8 cellular contexts compared by ENCODE assay signal in genomic region chr14:73569185-73569957, GRCh38. TPM values are rescaled to one million over a fixed set of nuclear protein-coding genes. Genes with fewer than 3 reads are reported as not detected.
A peak's percentile ranks its signal among the peaks of the same experiment; 100 is the strongest.
DNase-seq lines count a peak whose midpoint lies in the region; ATAC-seq, FAIRE-seq and TF ChIP-seq lines count a peak whose summit lies in the region.
"Not testable (repeated sequence)": the region's sequence is repeated elsewhere in the genome, so short reads cannot be mapped to it uniquely, and the experiment has no call there.

Gene ACOT2, plus strand, starts transcription at chr14:73569213. Its CDS starts 28 bp downstream, at chr14:73569241.

- H3K9me3 Mint-ChIP-seq in activated naive CD4-positive, alpha-beta T cell treated with anti-CD3 and anti-CD28 coated beads, Interleukin-2, amount 10 ng/mL, durations not matched to agents 7 days and 5 days; neural progenitor cell; stimulated activated naive CD8-positive, alpha-beta T cell treated with anti-CD3 and anti-CD28 coated beads, Interleukin-15, amount 100 ng/mL, for 72 hours: not testable (repeated sequence)

- H3K9ac ChIP-seq in SK-N-SH, result peak within 1 kb of the TSS; percentile 91
- not testable (repeated sequence) for H3K9ac ChIP-seq in neural progenitor cell

- peaks cover 38% of the 10 kb centered on the region for H3K36me3 Mint-ChIP-seq in activated naive CD4-positive, alpha-beta T cell treated with anti-CD3 and anti-CD28 coated beads, Interleukin-2, amount 10 ng/mL, durations not matched to agents 7 days and 5 days
- H3K36me3 Mint-ChIP-seq in neural progenitor cell, result not testable (repeated sequence)

- H3K27ac ChIP-seq in SK-N-SH (ENCODE audit: low read depth in 2 of 2, low read length in 1 of 2), result peak within 1 kb of the TSS; percentile 70 to 88
- not testable (repeated sequence) for H3K27ac ChIP-seq in neural progenitor cell

- H3K4me2 ChIP-seq in SK-N-SH (peak within 1 kb of the TSS; percentile 74), neural progenitor cell (peak within 1 kb of the TSS; percentile 32)

- WGBS in SK-N-SH (ENCODE audit: low lambda C conversion rate), result 6% methylated on average over 15 of the region's 82 CpGs

- not testable (repeated sequence) for H3K27me3 Mint-ChIP-seq in activated naive CD4-positive, alpha-beta T cell treated with anti-CD3 and anti-CD28 coated beads, Interleukin-2, amount 10 ng/mL, durations not matched to agents 7 days and 5 days; stimulated activated naive CD8-positive, alpha-beta T cell treated with anti-CD3 and anti-CD28 coated beads, Interleukin-15, amount 100 ng/mL, for 72 hours
- H3K27me3 Mint-ChIP-seq in neural progenitor cell (ENCODE audit: insufficient read depth, low read depth), result peaks cover 14% of the 10 kb centered on the region

- H4K20me1 ChIP-seq in SK-N-SH (ENCODE audit: insufficient read depth); neural progenitor cell (ENCODE audit: low read depth): not testable (repeated sequence)

- H3K27ac Mint-ChIP-seq in activated naive CD4-positive, alpha-beta T cell treated with anti-CD3 and anti-CD28 coated beads, Interleukin-2, amount 10 ng/mL, durations not matched to agents 7 days and 5 days, result peak within 1 kb of the TSS; percentile 93
- H3K27ac Mint-ChIP-seq in neural progenitor cell, result peak within 1 kb of the TSS; percentile 50
- H3K27ac Mint-ChIP-seq in stimulated activated naive CD8-positive, alpha-beta T cell treated with anti-CD3 and anti-CD28 coated beads, Interleukin-15, amount 100 ng/mL, for 72 hours, result peak within 1 kb of the TSS; percentile 98 to 99

- POLR2A ChIA-PET in SK-N-SH (lab: Yijun Ruan, JAX), result interaction anchor here (0.6 to 2.2 kb wide), 10 partner anchors 10 to 104 kb away, joined by 3 to 8 read pairs (median 4); partner anchors contain the start of genes ACOT6 and RIOX1

- 0 out of 2 replicates have a peak, but pooled peaks have one; percentile 18 for TF ChIP-seq CTCF in SK-N-SH (IDR thresholded peaks at IDR 0.05)
- TF ChIP-seq CTCF in neural progenitor cell (IDR thresholded peaks at IDR 0.05), result not testable (repeated sequence)

- not testable (repeated sequence) for TF ChIP-seq EP300 in SK-N-SH (IDR thresholded peaks at IDR 0.05; ENCODE audit: borderline replicate concordance in 1 of 2, low read depth in 1 of 2, low read length in 1 of 2)

- H3K4me1 ChIP-seq in SK-N-SH (ENCODE audit: control insufficient read depth in 1 of 2, insufficient read depth in 2 of 2, low read depth in 1 of 2, low read length in 1 of 2), result peaks cover 5 to 12% of the 10 kb centered on the region in 2 experiments; a peak in 3 of 4 replicates
- H3K4me1 ChIP-seq in neural progenitor cell, result not testable (repeated sequence)

- peak; percentile 86 for ATAC-seq in stimulated activated naive CD8-positive, alpha-beta T cell treated with anti-CD3 and anti-CD28 coated beads, Interleukin-15, amount 100 ng/mL, for 72 hours

- CTCF ChIA-PET in SK-N-SH (lab: Yijun Ruan, JAX), result interaction anchor here (0.6 to 1.7 kb wide), 4 partner anchors 64 to 1181 kb away, joined by 3 to 7 read pairs (median 5); no protein-coding TSS in a partner anchor
- CTCF ChIA-PET in activated naive CD4-positive, alpha-beta T cell treated with anti-CD3 and anti-CD28 coated beads, Interleukin-2, amount 10 ng/mL, durations not matched to agents 7 days and 5 days (lab: Charles Lee), result interaction anchor here (0.7 to 3.0 kb wide), 10 partner anchors 42 to 160 kb away, joined by 3 to 48 read pairs (median 4); partner anchors contain the start of gene ACOT6

- H3K4me3 ChIP-seq in SK-N-SH (ENCODE audit: low read depth in 2 of 2, low read length in 1 of 2), result peak within 1 kb of the TSS; percentile 56 to 70
- peak within 1 kb of the TSS; percentile 9 for H3K4me3 ChIP-seq in neural progenitor cell

- H3K36me3 ChIP-seq in SK-N-SH (replicated peaks in 1 of 2; ENCODE audit: control insufficient read depth in 1 of 2, insufficient read depth in 2 of 2, low read length in 1 of 2); neural progenitor cell: not testable (repeated sequence)

- peaks cover 14% of the 10 kb centered on the region for H3K79me2 ChIP-seq in SK-N-SH (ENCODE audit: insufficient read depth)
- not testable (repeated sequence) for H3K79me2 ChIP-seq in neural progenitor cell (ENCODE audit: low read depth)

- peaks cover 47% of the 10 kb centered on the region for H3K4me1 Mint-ChIP-seq in activated naive CD4-positive, alpha-beta T cell treated with anti-CD3 and anti-CD28 coated beads, Interleukin-2, amount 10 ng/mL, durations not matched to agents 7 days and 5 days
- peaks cover 30% of the 10 kb centered on the region for H3K4me1 Mint-ChIP-seq in neural progenitor cell
- peaks cover 52% of the 10 kb centered on the region for H3K4me1 Mint-ChIP-seq in stimulated activated naive CD8-positive, alpha-beta T cell treated with anti-CD3 and anti-CD28 coated beads, Interleukin-15, amount 100 ng/mL, for 72 hours

- not testable (repeated sequence) for TF ChIP-seq RAD21 in SK-N-SH (IDR thresholded peaks at IDR 0.05; ENCODE audit: low read length)

- DNase-seq in EH (ENCODE audit: low read depth), result peak; percentile 96
- peak; percentile 71 for DNase-seq in H54 (ENCODE audit: insufficient read length, low spot score)
- peak; percentile 70 for DNase-seq in NAMALWA (ENCODE audit: low spot score)
- DNase-seq in SK-N-SH, result peak; percentile 90
- peak; percentile 80 for DNase-seq in activated naive CD4-positive, alpha-beta T cell treated with anti-CD3 and anti-CD28 coated beads, Interleukin-2, amount 10 ng/mL, durations not matched to agents 7 days and 5 days
- peak; percentile 68 to 76 for DNase-seq in frontal cortex (ENCODE audit: low spot score in 2 of 2)
- peak; percentile 39 for DNase-seq in neural progenitor cell (ENCODE audit: low spot score)
- DNase-seq in stimulated activated naive CD8-positive, alpha-beta T cell treated with anti-CD3 and anti-CD28 coated beads, Interleukin-15, amount 100 ng/mL, for 72 hours, result peak; percentile 79 to 85

- not testable (repeated sequence) for H3K27me3 ChIP-seq in SK-N-SH (ENCODE audit: insufficient read depth); neural progenitor cell

- H3K9me3 ChIP-seq in SK-N-SH; neural progenitor cell (ENCODE audit: low read depth): not testable (repeated sequence)

- not testable (repeated sequence) for H3F3A ChIP-seq in SK-N-SH (replicated peaks; ENCODE audit: insufficient read depth); neural progenitor cell (ENCODE audit: low read depth)

- not testable (repeated sequence) for FAIRE-seq in H54 (lab: Jason Lieb, UNC); frontal cortex (lab: Jason Lieb, UNC)

- not testable (repeated sequence) for H3K9me2 ChIP-seq in SK-N-SH

- H3K4me3 Mint-ChIP-seq in activated naive CD4-positive, alpha-beta T cell treated with anti-CD3 and anti-CD28 coated beads, Interleukin-2, amount 10 ng/mL, durations not matched to agents 7 days and 5 days, result peak within 1 kb of the TSS; percentile 80
- peak within 1 kb of the TSS; percentile 81 for H3K4me3 Mint-ChIP-seq in neural progenitor cell
- H3K4me3 Mint-ChIP-seq in stimulated activated naive CD8-positive, alpha-beta T cell treated with anti-CD3 and anti-CD28 coated beads, Interleukin-15, amount 100 ng/mL, for 72 hours, result peak within 1 kb of the TSS; percentile 93 to 95

- H2AFZ ChIP-seq in SK-N-SH (ENCODE audit: low read depth), result peak within 1 kb of the TSS; percentile 98
- peak within 1 kb of the TSS; percentile 50 for H2AFZ ChIP-seq in neural progenitor cell (replicated peaks)

- TF ChIP-seq POLR2A in H54 (IDR thresholded peaks at IDR 0.05; ENCODE audit: low read depth, low read length), result not testable (repeated sequence)

TF ChIP-seq in SK-N-SH, 30 proteins besides CTCF, POLR2A, EP300 and RAD21:
- TF ChIP-seq SIN3A (IDR thresholded peaks at IDR 0.05; ENCODE audit: borderline replicate concordance, low read depth, low read length) (0 out of 2 replicates have a peak, but pooled peaks have one; percentile 28), MAX (IDR thresholded peaks at IDR 0.05; ENCODE audit: low read depth) (peak; percentile 58), CHD2 (IDR thresholded peaks at IDR 0.05; ENCODE audit: low read length, partially characterized antibody) (peak; percentile 52), POLR2AphosphoS5 (IDR thresholded peaks at IDR 0.05; ENCODE audit: low read depth, low read length) (peak; percentile 87), TAF1 (IDR thresholded peaks at IDR 0.05; ENCODE audit: borderline replicate concordance, low read depth, low read length) (peak; percentile 88), YY1 (IDR thresholded peaks at IDR 0.05; ENCODE audit: low read depth) (peak; percentile 84)
TF ChIP-seq in SK-N-SH: peak in this region for 6; not testable (repeated sequence) for 24.

RNA-seq across cellular contexts. Expression of gene ACOT2, which starts in this region (rescaled TPM):
- polyA plus RNA-seq in SK-N-SH (2012; rRNA removed), result 45.6 and 46.7 TPM in 2 replicates
- polyA plus RNA-seq in SK-N-SH (2012; cell fraction: cytosol; rRNA removed), result 27.4 and 37.8 TPM in 2 replicates
- polyA plus RNA-seq in SK-N-SH (2012; cell fraction: nucleus; rRNA removed), result 46.2 and 61.3 TPM in 2 replicates
- 28.5 TPM for total RNA-seq in frontal cortex
- 1.1 and 2.4 TPM in 2 replicates for total RNA-seq in neural progenitor cell (ENCODE audit: low replicate concordance)

Comparison
In these comparisons a context has a peak if more than half of its experiments do, and no peak if none do; other contexts are left out.
1. DNase-seq: peak in every context shown above with its lines; median percentile 96 in EH; 90 in SK-N-SH; 82 in stimulated activated naive CD8-positive, alpha-beta T cell treated with anti-CD3 and anti-CD28 coated beads, Interleukin-15, amount 100 ng/mL, for 72 hours; 80 in activated naive CD4-positive, alpha-beta T cell treated with anti-CD3 and anti-CD28 coated beads, Interleukin-2, amount 10 ng/mL, durations not matched to agents 7 days and 5 days; 72 in frontal cortex; 71 in H54; 70 in NAMALWA; 39 in neural progenitor cell.